In the genomic region with DNA sequence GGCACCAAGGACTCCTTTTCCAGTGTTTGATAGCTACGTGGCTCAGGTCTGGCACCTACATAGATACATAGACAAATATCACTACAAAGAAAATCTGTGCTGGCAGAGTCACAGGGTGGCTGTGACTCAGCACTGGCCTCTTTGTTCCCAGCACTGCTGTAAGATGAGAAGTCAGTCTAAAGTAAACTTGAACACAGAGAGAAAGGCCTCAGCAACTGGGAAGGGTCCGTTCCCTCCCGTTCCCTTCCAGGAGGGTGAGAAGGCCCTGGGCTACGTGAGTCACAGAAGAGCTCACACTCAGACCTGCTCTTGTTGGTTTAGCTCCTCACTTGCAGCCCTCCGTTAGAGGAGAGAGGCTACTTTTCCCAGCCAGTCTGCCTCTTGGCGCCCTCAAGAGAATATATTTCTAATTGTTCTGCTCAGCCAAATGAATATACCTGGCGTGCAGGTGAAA, we compare ENCODE assay signal across 9 cellular contexts. TPM values are rescaled to one million over a fixed set of nuclear protein-coding genes. Genes with fewer than 3 reads are reported as not detected.
DNase-seq lines count a peak whose midpoint lies in the region; FAIRE-seq and TF ChIP-seq lines count a peak whose summit lies in the region.
"Had no signal": no experiment of that assay in that cellular context is flagged by ENCODE, and none has a peak within 500 bp of the region (broad histone marks: within the 10 kb centered on the region; RNA-seq: fewer than 3 reads in every experiment).

No MANE protein-coding gene starts in this region.

- H3K4me1 Mint-ChIP-seq in activated T-helper 2 cell treated with anti-CD3 and anti-CD28 coated beads, Interferon-gamma antibody, Interleukin-2, Interleukin-4, amounts not matched to agents 10 μg/mL and 5 μg/mL and 100 μg/mL, durations not matched to agents 14 hours and 24 hours and 36 hours (ENCODE audit: low read depth), result peaks cover 29% of the 10 kb centered on the region

- H3K9me3 ChIP-seq in kidney (ENCODE audit: control insufficient read depth in 1 of 2, low read length in 2 of 2), result no peaks in the 10 kb centered on the region
- no peaks in the 10 kb centered on the region for H3K9me3 ChIP-seq in tibial artery

- H3K4me1 ChIP-seq in kidney (ENCODE audit: control insufficient read depth in 1 of 2, insufficient read depth in 1 of 2, low read depth in 1 of 2, low read length in 2 of 2), result peaks cover 5 to 13% of the 10 kb centered on the region in 2 donors
- peaks cover 4 to 100% (median 83%) of the 10 kb centered on the region in 4 donors for H3K4me1 ChIP-seq in tibial artery

- H3K4me3 ChIP-seq in kidney (ENCODE audit: low read length in 2 of 2), result no peak overlapping the region
- H3K4me3 ChIP-seq in tibial artery, result no peak overlapping the region

- intact Hi-C loops in kidney (cut with DNase I) (no loop called here), tibial artery (cut with DNase I; ENCODE audit: low total_unique reads) (no loop called here)
- intact Hi-C loops in activated T-helper 2 cell treated with anti-CD3 and anti-CD28 coated beads, Interferon-gamma antibody, Interleukin-2, Interleukin-4, amounts not matched to agents 10 μg/mL and 5 μg/mL and 100 μg/mL, durations not matched to agents 14 hours and 24 hours and 36 hours (cut with micrococcal nuclease), result no loop called here

- H3K9ac ChIP-seq in kidney (ENCODE audit: low read length in 2 of 2), result peak overlapping the region in 1 of 2 donors; percentile 23

- TF ChIP-seq CTCF in C4-2B (conservative IDR thresholded peaks at IDR 0.05), result no peak; the same call in 1 of the 2 replicates
- TF ChIP-seq CTCF in kidney (IDR thresholded peaks at IDR 0.05; ENCODE audit: borderline replicate concordance, extremely low read depth, insufficient read depth), result no peak
- TF ChIP-seq CTCF in tibial artery (IDR thresholded peaks at IDR 0.05), result no peak

- H3K9me3 Mint-ChIP-seq in activated T-helper 2 cell treated with anti-CD3 and anti-CD28 coated beads, Interferon-gamma antibody, Interleukin-2, Interleukin-4, amounts not matched to agents 10 μg/mL and 5 μg/mL and 100 μg/mL, durations not matched to agents 14 hours and 24 hours and 36 hours, result no peaks in the 10 kb centered on the region
- H3K9me3 Mint-ChIP-seq: activated naive CD8-positive, alpha-beta T cell treated with anti-CD3 and anti-CD28 coated beads, Interleukin-2, amount 10 ng/mL, durations not matched to agents 7 days and 5 days had no signal

- H3K4me3 Mint-ChIP-seq in activated T-helper 2 cell treated with anti-CD3 and anti-CD28 coated beads, Interferon-gamma antibody, Interleukin-2, Interleukin-4, amounts not matched to agents 10 μg/mL and 5 μg/mL and 100 μg/mL, durations not matched to agents 14 hours and 24 hours and 36 hours (ENCODE audit: low read depth), result no peak overlapping the region
- H3K4me3 Mint-ChIP-seq: activated naive CD8-positive, alpha-beta T cell treated with anti-CD3 and anti-CD28 coated beads, Interleukin-2, amount 10 ng/mL, durations not matched to agents 7 days and 5 days had no signal

- peak overlapping the region; percentile 85 for H3K27ac ChIP-seq in C4-2B
- H3K27ac ChIP-seq in kidney (ENCODE audit: low read depth in 2 of 2, low read length in 2 of 2), result no peak overlapping the region
- peak overlapping the region; percentile 75 to 76 for H3K27ac ChIP-seq in tibial artery

- FAIRE-seq in kidney (lab: Jason Lieb, UNC), result no peak

- H3K36me3 ChIP-seq in kidney (ENCODE audit: control insufficient read depth in 1 of 2, insufficient read depth in 2 of 2, low read length in 2 of 2), result peaks cover 2 to 7% of the 10 kb centered on the region in 2 donors
- peaks cover 10 to 20% (median 14%) of the 10 kb centered on the region in 3 donors for H3K36me3 ChIP-seq in tibial artery

- H3K27ac Mint-ChIP-seq in activated T-helper 2 cell treated with anti-CD3 and anti-CD28 coated beads, Interferon-gamma antibody, Interleukin-2, Interleukin-4, amounts not matched to agents 10 μg/mL and 5 μg/mL and 100 μg/mL, durations not matched to agents 14 hours and 24 hours and 36 hours, result no peak overlapping the region
- H3K27ac Mint-ChIP-seq: activated naive CD8-positive, alpha-beta T cell treated with anti-CD3 and anti-CD28 coated beads, Interleukin-2, amount 10 ng/mL, durations not matched to agents 7 days and 5 days had no signal

- DNase-seq in NCI-H1417 (lab: John Stamatoyannopoulos, UW) (peak; percentile 69 to 87 (median 82)), amniotic stem cell (lab: John Stamatoyannopoulos, UW) (peak; percentile 95), kidney (peak; percentile 80), tibial artery (peak; percentile 60 to 86), T-helper 2 cell (no peak)
- no peak for DNase-seq in stimulated activated CD4-positive, alpha-beta T cell treated with anti-CD3 and anti-CD28 coated beads, Interleukin-2, amount 100 ng/mL, for 24 hours
- DNase-seq in activated T-helper 2 cell treated with anti-CD3 and anti-CD28 coated beads, Interferon-gamma antibody, Interleukin-2, Interleukin-4, amounts not matched to agents 10 μg/mL and 5 μg/mL and 100 μg/mL, durations not matched to agents 14 hours and 24 hours and 36 hours (ENCODE audit: low spot score), result no peak
- DNase-seq: activated naive CD8-positive, alpha-beta T cell treated with anti-CD3 and anti-CD28 coated beads, Interleukin-2, amount 10 ng/mL, durations not matched to agents 7 days and 5 days had no signal

- no peaks in the 10 kb centered on the region for H3K27me3 ChIP-seq in tibial artery

- peaks cover 66% of the 10 kb centered on the region for H3K36me3 Mint-ChIP-seq in activated T-helper 2 cell treated with anti-CD3 and anti-CD28 coated beads, Interferon-gamma antibody, Interleukin-2, Interleukin-4, amounts not matched to agents 10 μg/mL and 5 μg/mL and 100 μg/mL, durations not matched to agents 14 hours and 24 hours and 36 hours (ENCODE audit: low read depth)

- H3K27me3 Mint-ChIP-seq in activated T-helper 2 cell treated with anti-CD3 and anti-CD28 coated beads, Interferon-gamma antibody, Interleukin-2, Interleukin-4, amounts not matched to agents 10 μg/mL and 5 μg/mL and 100 μg/mL, durations not matched to agents 14 hours and 24 hours and 36 hours (ENCODE audit: low read depth), result no peaks in the 10 kb centered on the region
- H3K27me3 Mint-ChIP-seq: activated naive CD8-positive, alpha-beta T cell treated with anti-CD3 and anti-CD28 coated beads, Interleukin-2, amount 10 ng/mL, durations not matched to agents 7 days and 5 days had no signal

RNA-seq across cellular contexts. Expression of a gene that starts 23.1 kb away (rescaled TPM):
- 867 TPM for total RNA-seq in kidney
- 383 TPM for polyA plus RNA-seq in kidney (ENCODE audit: insufficient read depth, low read depth, low replicate concordance)
- total RNA-seq in activated T-helper 2 cell treated with anti-CD3 and anti-CD28 coated beads, Interferon-gamma antibody, Interleukin-2, Interleukin-4, amounts not matched to agents 10 μg/mL and 5 μg/mL and 100 μg/mL, durations not matched to agents 14 hours and 24 hours and 36 hours, result 262 and 267 TPM in 2 replicates

Comparison
In these comparisons a context has a peak if more than half of its experiments do, and no peak if none do; other contexts are left out.
1. H3K27ac ChIP-seq: peak in C4-2B (single experiment) and tibial artery (2 of 2); none in kidney (0 of 2).
2. DNase-seq: peak in NCI-H1417 (3 of 3), amniotic stem cell (single experiment), kidney (single experiment) and tibial artery (2 of 2); none in stimulated activated CD4-positive, alpha-beta T cell treated with anti-CD3 and anti-CD28 coated beads, Interleukin-2, amount 100 ng/mL, for 24 hours (0 of 2), T-helper 2 cell (0 of 5) and activated T-helper 2 cell treated with anti-CD3 and anti-CD28 coated beads, Interferon-gamma antibody, Interleukin-2, Interleukin-4, amounts not matched to agents 10 μg/mL and 5 μg/mL and 100 μg/mL, durations not matched to agents 14 hours and 24 hours and 36 hours (single experiment).